In genomic region chr3:69491980-69492379, GRCh38 we compare ENCODE assay signal across 18 cellular contexts.
A peak's percentile ranks its signal among the peaks of the same experiment; 100 is the strongest.
DNase-seq lines count a peak whose midpoint lies in the region; ATAC-seq lines count a peak whose summit lies in the region.
"Had no signal": no experiment of that assay in that cellular context is flagged by ENCODE, and none has a peak within 500 bp of the region (broad histone marks: within the 10 kb centered on the region; RNA-seq: fewer than 3 reads in every experiment).

No MANE protein-coding gene starts in this region.

- no peaks in the 10 kb centered on the region for H3K4me1 Mint-ChIP-seq in stimulated activated memory B cell treated with anti-CD40 and anti-IgM and Interleukin-4, amounts not matched to agents 10 μg/mL and 1 μg/mL and 100 μg/mL, for 72 hours
- H3K4me1 Mint-ChIP-seq: CD4-positive, CD25-positive, alpha-beta regulatory T cell had no signal

- no peak overlapping the region for H3K4me2 ChIP-seq in Karpas-422 (ENCODE audit: low read depth, low read length, poor library complexity, severe bottlenecking)
- H3K4me2 ChIP-seq: PC-9 had no signal

- no peaks in the 10 kb centered on the region for H3K9me3 ChIP-seq in Karpas-422 (ENCODE audit: low read length)
- H3K9me3 ChIP-seq: Caco-2 had no signal

- H3K27me3 Mint-ChIP-seq in stimulated activated memory B cell treated with anti-CD40 and anti-IgM and Interleukin-4, amounts not matched to agents 10 μg/mL and 1 μg/mL and 100 μg/mL, for 72 hours: no peaks in the 10 kb centered on the region

- H3K9ac ChIP-seq in Karpas-422 (ENCODE audit: low read length): no peak overlapping the region

- H3K9me3 Mint-ChIP-seq in stimulated activated memory B cell treated with anti-CD40 and anti-IgM and Interleukin-4, amounts not matched to agents 10 μg/mL and 1 μg/mL and 100 μg/mL, for 72 hours: peaks cover 3% of the 10 kb centered on the region

- no peak overlapping the region for H3K27ac Mint-ChIP-seq in stimulated activated memory B cell treated with anti-CD40 and anti-IgM and Interleukin-4, amounts not matched to agents 10 μg/mL and 1 μg/mL and 100 μg/mL, for 72 hours
- H3K27ac Mint-ChIP-seq: CD4-positive, CD25-positive, alpha-beta regulatory T cell had no signal

- no peaks in the 10 kb centered on the region for H3K9me2 ChIP-seq in Karpas-422 (replicated peaks; ENCODE audit: insufficient read depth, low read length)

- no peak overlapping the region for H2AFZ ChIP-seq in Karpas-422 (ENCODE audit: low read length)
- H2AFZ ChIP-seq: PC-9 had no signal

- peak; percentile 77 for ATAC-seq in left ventricle myocardium superior
- peak; percentile 31 for ATAC-seq in stimulated activated memory B cell treated with anti-CD40 and anti-IgM and Interleukin-4, amounts not matched to agents 10 μg/mL and 1 μg/mL and 100 μg/mL, for 72 hours
- ATAC-seq in HG03469 (IDR thresholded peaks at IDR 0.05; ENCODE audit: unreplicated experiment): no peak
- ATAC-seq: HCT116, K562 had no signal

- no peaks in the 10 kb centered on the region for H4K20me1 ChIP-seq in Karpas-422 (ENCODE audit: insufficient read depth, low read depth, low read length)

- no peaks in the 10 kb centered on the region for H3K27me3 ChIP-seq in Karpas-422 (ENCODE audit: low read length)

- H3K27ac ChIP-seq in Karpas-422 (ENCODE audit: low read length): no peak overlapping the region
- H3K27ac ChIP-seq: PC-9 had no signal

- H3K4me3 Mint-ChIP-seq in stimulated activated memory B cell treated with anti-CD40 and anti-IgM and Interleukin-4, amounts not matched to agents 10 μg/mL and 1 μg/mL and 100 μg/mL, for 72 hours: no peak overlapping the region
- H3K4me3 Mint-ChIP-seq: CD4-positive, CD25-positive, alpha-beta regulatory T cell had no signal

- H3K4me1 ChIP-seq in Karpas-422 (ENCODE audit: low read length): no peaks in the 10 kb centered on the region
- H3K4me1 ChIP-seq: Caco-2 had no signal

- H3K36me3 ChIP-seq in Karpas-422 (ENCODE audit: insufficient read depth, low read length): no peaks in the 10 kb centered on the region

- DNase-seq in Karpas-422: peak; percentile 11
- DNase-seq in astrocyte of the hippocampus (ENCODE audit: low read depth, low spot score): peak; percentile 16
- DNase-seq in left ventricle myocardium superior: peak; percentile 25
- DNase-seq in NCI-H2081 (lab: John Stamatoyannopoulos, UW): no peak
- DNase-seq in amniotic stem cell (lab: John Stamatoyannopoulos, UW): no peak
- DNase-seq: Caco-2; CD4-positive, CD25-positive, alpha-beta regulatory T cell; DMS53; MV-4-11; NCI-H1417 treated with DMSO at 0.1 percent for 48 hours; NCI-H2029; NCI-H510A; NCI-H82; PC-9 had no signal

- intact Hi-C loops in left ventricle myocardium superior (cut with micrococcal nuclease): no loop called here

- H3K4me3 ChIP-seq in Karpas-422 (ENCODE audit: low read length): no peak overlapping the region
- H3K4me3 ChIP-seq: K562, PC-9 had no signal

- H3K36me3 Mint-ChIP-seq in stimulated activated memory B cell treated with anti-CD40 and anti-IgM and Interleukin-4, amounts not matched to agents 10 μg/mL and 1 μg/mL and 100 μg/mL, for 72 hours: no peaks in the 10 kb centered on the region
- H3K36me3 Mint-ChIP-seq: CD4-positive, CD25-positive, alpha-beta regulatory T cell had no signal

- H3K79me2 ChIP-seq in Karpas-422 (ENCODE audit: low read length): no peaks in the 10 kb centered on the region

Comparison
In these comparisons a context has a peak if more than half of its experiments do, and no peak if none do; other contexts are left out.
1. DNase-seq: peak in Karpas-422 (single experiment), astrocyte of the hippocampus (single experiment) and left ventricle myocardium superior (single experiment); none in NCI-H2081 (0 of 2) and amniotic stem cell (single experiment).